In genomic region chr1:16167331-16168143, GRCh38 we compare ENCODE assay signal across 1 cellular context.
TF ChIP-seq lines count a peak whose summit lies in the region.

No MANE protein-coding gene starts in this region.

TF ChIP-seq in HepG2, 621 proteins besides CTCF, POLR2A, EP300 and RAD21:
- TF ChIP-seq GABPB1 (CRISPR knock-in tag; IDR thresholded peaks at IDR 0.05) (peak; percentile 44; the same call in 1 of the 2 replicates), ZFY (CRISPR knock-in tag; IDR thresholded peaks at IDR 0.05) (0 out of 2 replicates have a peak, but pooled peaks have one; percentile 19), SALL2 (CRISPR knock-in tag; IDR thresholded peaks at IDR 0.05) (no peak), TBX2 (CRISPR knock-in tag; IDR thresholded peaks at IDR 0.05; ENCODE audit: borderline replicate concordance) (no peak), SALL1 (CRISPR knock-in tag; IDR thresholded peaks at IDR 0.05) (no peak), ZNF800 (CRISPR knock-in tag; IDR thresholded peaks at IDR 0.05) (no peak), MED13 (CRISPR knock-in tag; IDR thresholded peaks at IDR 0.05) (no peak), YEATS4 (CRISPR knock-in tag; IDR thresholded peaks at IDR 0.05; ENCODE audit: borderline replicate concordance) (no peak), ZNF607 (CRISPR knock-in tag; IDR thresholded peaks at IDR 0.05; ENCODE audit: borderline replicate concordance) (no peak), PATZ1 (CRISPR knock-in tag; IDR thresholded peaks at IDR 0.05) (peak; percentile 46; the same call in 1 of the 2 replicates), HNRNPK (IDR thresholded peaks at IDR 0.05; ENCODE audit: low read depth, low read length, poor library complexity, severe bottlenecking) (peak; percentile 80), ZNF572 (CRISPR knock-in tag; IDR thresholded peaks at IDR 0.05) (0 out of 2 replicates have a peak, but pooled peaks have one; percentile 24), RBFOX2 (IDR thresholded peaks at IDR 0.05; ENCODE audit: low read depth, low read length) (0 out of 2 replicates have a peak, but pooled peaks have one; percentile 30), ARID4A (CRISPR knock-in tag; IDR thresholded peaks at IDR 0.05; ENCODE audit: borderline replicate concordance) (peak; percentile 28; the same call in 1 of the 2 replicates), SOX13 (IDR thresholded peaks at IDR 0.05) (no peak), SOX13 (CRISPR knock-in tag; conservative IDR thresholded peaks at IDR 0.05 in 1 of 2, IDR thresholded peaks at IDR 0.05 in 1 of 2) (no peak), NR1H2 (CRISPR knock-in tag; IDR thresholded peaks at IDR 0.05; ENCODE audit: borderline replicate concordance, low read depth) (no peak), NFE2 (CRISPR knock-in tag; IDR thresholded peaks at IDR 0.05) (no peak), ZNF552 (CRISPR knock-in tag; IDR thresholded peaks at IDR 0.05; ENCODE audit: borderline replicate concordance) (no peak), RFX3 (CRISPR knock-in tag; IDR thresholded peaks at IDR 0.05) (peak; percentile 75), KMT2B (CRISPR knock-in tag; IDR thresholded peaks at IDR 0.05) (no peak), RFX1 (IDR thresholded peaks at IDR 0.05) (peak; percentile 51), TEAD3 (CRISPR knock-in tag; optimal IDR thresholded peaks at IDR 0.05; ENCODE audit: borderline replicate concordance) (peak; percentile 11), ZNF121 (CRISPR knock-in tag; IDR thresholded peaks at IDR 0.05) (no peak), GABPA (IDR thresholded peaks at IDR 0.05; ENCODE audit: low read depth, low read length) (no peak), GABPA (CRISPR knock-in tag; IDR thresholded peaks at IDR 0.05; ENCODE audit: low read depth) (no peak), HOMEZ (CRISPR knock-in tag; IDR thresholded peaks at IDR 0.05; ENCODE audit: low read depth) (no peak)
- TF ChIP-seq, protein P1, sequence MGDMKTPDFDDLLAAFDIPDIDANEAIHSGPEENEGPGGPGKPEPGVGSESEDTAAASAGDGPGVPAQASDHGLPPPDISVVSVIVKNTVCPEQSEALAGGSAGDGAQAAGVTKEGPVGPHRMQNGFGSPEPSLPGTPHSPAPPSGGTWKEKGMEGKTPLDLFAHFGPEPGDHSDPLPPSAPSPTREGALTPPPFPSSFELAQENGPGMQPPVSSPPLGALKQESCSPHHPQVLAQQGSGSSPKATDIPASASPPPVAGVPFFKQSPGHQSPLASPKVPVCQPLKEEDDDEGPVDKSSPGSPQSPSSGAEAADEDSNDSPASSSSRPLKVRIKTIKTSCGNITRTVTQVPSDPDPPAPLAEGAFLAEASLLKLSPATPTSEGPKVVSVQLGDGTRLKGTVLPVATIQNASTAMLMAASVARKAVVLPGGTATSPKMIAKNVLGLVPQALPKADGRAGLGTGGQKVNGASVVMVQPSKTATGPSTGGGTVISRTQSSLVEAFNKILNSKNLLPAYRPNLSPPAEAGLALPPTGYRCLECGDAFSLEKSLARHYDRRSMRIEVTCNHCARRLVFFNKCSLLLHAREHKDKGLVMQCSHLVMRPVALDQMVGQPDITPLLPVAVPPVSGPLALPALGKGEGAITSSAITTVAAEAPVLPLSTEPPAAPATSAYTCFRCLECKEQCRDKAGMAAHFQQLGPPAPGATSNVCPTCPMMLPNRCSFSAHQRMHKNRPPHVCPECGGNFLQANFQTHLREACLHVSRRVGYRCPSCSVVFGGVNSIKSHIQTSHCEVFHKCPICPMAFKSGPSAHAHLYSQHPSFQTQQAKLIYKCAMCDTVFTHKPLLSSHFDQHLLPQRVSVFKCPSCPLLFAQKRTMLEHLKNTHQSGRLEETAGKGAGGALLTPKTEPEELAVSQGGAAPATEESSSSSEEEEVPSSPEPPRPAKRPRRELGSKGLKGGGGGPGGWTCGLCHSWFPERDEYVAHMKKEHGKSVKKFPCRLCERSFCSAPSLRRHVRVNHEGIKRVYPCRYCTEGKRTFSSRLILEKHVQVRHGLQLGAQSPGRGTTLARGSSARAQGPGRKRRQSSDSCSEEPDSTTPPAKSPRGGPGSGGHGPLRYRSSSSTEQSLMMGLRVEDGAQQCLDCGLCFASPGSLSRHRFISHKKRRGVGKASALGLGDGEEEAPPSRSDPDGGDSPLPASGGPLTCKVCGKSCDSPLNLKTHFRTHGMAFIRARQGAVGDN (CRISPR knock-in tag; IDR thresholded peaks at IDR 0.05) = peak; percentile 34
- TF ChIP-seq, protein P2, sequence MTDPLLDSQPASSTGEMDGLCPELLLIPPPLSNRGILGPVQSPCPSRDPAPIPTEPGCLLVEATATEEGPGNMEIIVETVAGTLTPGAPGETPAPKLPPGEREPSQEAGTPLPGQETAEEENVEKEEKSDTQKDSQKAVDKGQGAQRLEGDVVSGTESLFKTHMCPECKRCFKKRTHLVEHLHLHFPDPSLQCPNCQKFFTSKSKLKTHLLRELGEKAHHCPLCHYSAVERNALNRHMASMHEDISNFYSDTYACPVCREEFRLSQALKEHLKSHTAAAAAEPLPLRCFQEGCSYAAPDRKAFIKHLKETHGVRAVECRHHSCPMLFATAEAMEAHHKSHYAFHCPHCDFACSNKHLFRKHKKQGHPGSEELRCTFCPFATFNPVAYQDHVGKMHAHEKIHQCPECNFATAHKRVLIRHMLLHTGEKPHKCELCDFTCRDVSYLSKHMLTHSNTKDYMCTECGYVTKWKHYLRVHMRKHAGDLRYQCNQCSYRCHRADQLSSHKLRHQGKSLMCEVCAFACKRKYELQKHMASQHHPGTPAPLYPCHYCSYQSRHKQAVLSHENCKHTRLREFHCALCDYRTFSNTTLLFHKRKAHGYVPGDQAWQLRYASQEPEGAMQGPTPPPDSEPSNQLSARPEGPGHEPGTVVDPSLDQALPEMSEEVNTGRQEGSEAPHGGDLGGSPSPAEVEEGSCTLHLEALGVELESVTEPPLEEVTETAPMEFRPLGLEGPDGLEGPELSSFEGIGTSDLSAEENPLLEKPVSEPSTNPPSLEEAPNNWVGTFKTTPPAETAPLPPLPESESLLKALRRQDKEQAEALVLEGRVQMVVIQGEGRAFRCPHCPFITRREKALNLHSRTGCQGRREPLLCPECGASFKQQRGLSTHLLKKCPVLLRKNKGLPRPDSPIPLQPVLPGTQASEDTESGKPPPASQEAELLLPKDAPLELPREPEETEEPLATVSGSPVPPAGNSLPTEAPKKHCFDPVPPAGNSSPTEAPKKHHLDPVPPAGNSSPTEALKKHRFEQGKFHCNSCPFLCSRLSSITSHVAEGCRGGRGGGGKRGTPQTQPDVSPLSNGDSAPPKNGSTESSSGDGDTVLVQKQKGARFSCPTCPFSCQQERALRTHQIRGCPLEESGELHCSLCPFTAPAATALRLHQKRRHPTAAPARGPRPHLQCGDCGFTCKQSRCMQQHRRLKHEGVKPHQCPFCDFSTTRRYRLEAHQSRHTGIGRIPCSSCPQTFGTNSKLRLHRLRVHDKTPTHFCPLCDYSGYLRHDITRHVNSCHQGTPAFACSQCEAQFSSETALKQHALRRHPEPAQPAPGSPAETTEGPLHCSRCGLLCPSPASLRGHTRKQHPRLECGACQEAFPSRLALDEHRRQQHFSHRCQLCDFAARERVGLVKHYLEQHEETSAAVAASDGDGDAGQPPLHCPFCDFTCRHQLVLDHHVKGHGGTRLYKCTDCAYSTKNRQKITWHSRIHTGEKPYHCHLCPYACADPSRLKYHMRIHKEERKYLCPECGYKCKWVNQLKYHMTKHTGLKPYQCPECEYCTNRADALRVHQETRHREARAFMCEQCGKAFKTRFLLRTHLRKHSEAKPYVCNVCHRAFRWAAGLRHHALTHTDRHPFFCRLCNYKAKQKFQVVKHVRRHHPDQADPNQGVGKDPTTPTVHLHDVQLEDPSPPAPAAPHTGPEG (CRISPR knock-in tag; IDR thresholded peaks at IDR 0.05) = no peak
TF ChIP-seq in HepG2: peak in this region for 11.
